In genomic region chr7:12440229-12440628, GRCh38 we compare ENCODE assay signal across 2 cellular contexts.
TF ChIP-seq lines count a peak whose summit lies in the region.

No MANE protein-coding gene starts in this region.

TF ChIP-seq in A549, 52 proteins besides CTCF, POLR2A, EP300 and RAD21:
- TF ChIP-seq MAFK (IDR thresholded peaks at IDR 0.05; ENCODE audit: partially characterized antibody) (peak; percentile 59), RCOR1 (IDR thresholded peaks at IDR 0.05; ENCODE audit: low read depth, low read length) (no peak)

TF ChIP-seq in K562, 482 proteins besides CTCF, POLR2A, EP300 and RAD21:
- TF ChIP-seq, protein P1, sequence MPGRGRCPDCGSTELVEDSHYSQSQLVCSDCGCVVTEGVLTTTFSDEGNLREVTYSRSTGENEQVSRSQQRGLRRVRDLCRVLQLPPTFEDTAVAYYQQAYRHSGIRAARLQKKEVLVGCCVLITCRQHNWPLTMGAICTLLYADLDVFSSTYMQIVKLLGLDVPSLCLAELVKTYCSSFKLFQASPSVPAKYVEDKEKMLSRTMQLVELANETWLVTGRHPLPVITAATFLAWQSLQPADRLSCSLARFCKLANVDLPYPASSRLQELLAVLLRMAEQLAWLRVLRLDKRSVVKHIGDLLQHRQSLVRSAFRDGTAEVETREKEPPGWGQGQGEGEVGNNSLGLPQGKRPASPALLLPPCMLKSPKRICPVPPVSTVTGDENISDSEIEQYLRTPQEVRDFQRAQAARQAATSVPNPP (IDR thresholded peaks at IDR 0.05; ENCODE audit: borderline replicate concordance, insufficient read depth, insufficient read length) = no peak
- TF ChIP-seq ZNF316 (IDR thresholded peaks at IDR 0.05) = peak; percentile 56; the same call in 1 of the 2 replicates
